In genomic region chr14:55133416-55133815, GRCh38 we compare ENCODE assay signal across 9 cellular contexts. TPM values are rescaled to one million over a fixed set of nuclear protein-coding genes. Genes with fewer than 3 reads are reported as not detected.
DNase-seq lines count a peak whose midpoint lies in the region; TF ChIP-seq lines count a peak whose summit lies in the region.
"Had no signal": no experiment of that assay in that cellular context is flagged by ENCODE, and none has a peak within 500 bp of the region (broad histone marks: within the 10 kb centered on the region; RNA-seq: fewer than 3 reads in every experiment).

No MANE protein-coding gene starts in this region.

- H3K9ac ChIP-seq in rectal smooth muscle tissue (ENCODE audit: low read length), result no peak overlapping the region

- peaks cover 22% of the 10 kb centered on the region for H3K4me1 ChIP-seq in rectal smooth muscle tissue (ENCODE audit: control insufficient read depth, insufficient read depth, low read length)
- H3K4me1 ChIP-seq in effector memory CD4-positive, alpha-beta T cell (ENCODE audit: control insufficient read depth, insufficient read depth, low read length, poor library complexity, severe bottlenecking), result peaks cover 3% of the 10 kb centered on the region
- H3K4me1 ChIP-seq: prostate gland had no signal

- H3K27me3 ChIP-seq in rectal smooth muscle tissue (ENCODE audit: control insufficient read depth, insufficient read depth, low read length), result no peaks in the 10 kb centered on the region
- peaks cover 3% of the 10 kb centered on the region for H3K27me3 ChIP-seq in effector memory CD4-positive, alpha-beta T cell (replicated peaks; ENCODE audit: control insufficient read depth, insufficient read depth, low read length, poor library complexity, severe bottlenecking)

- TF ChIP-seq CTCF in epithelial cell of proximal tubule (conservative IDR thresholded peaks at IDR 0.05; ENCODE audit: low read depth, low read length), result peak; percentile 42

- peak overlapping the region; percentile 21 for H3K27ac ChIP-seq in rectal smooth muscle tissue (ENCODE audit: low read depth, low read length)
- no peak overlapping the region for H3K27ac ChIP-seq in effector memory CD4-positive, alpha-beta T cell (ENCODE audit: insufficient read depth, low read length, poor library complexity, severe bottlenecking)
- H3K27ac ChIP-seq: prostate gland had no signal

- H3K36me3 ChIP-seq in rectal smooth muscle tissue (ENCODE audit: control insufficient read depth, insufficient read depth, low read length), result no peaks in the 10 kb centered on the region
- H3K36me3 ChIP-seq in effector memory CD4-positive, alpha-beta T cell (ENCODE audit: control insufficient read depth, insufficient read depth, low read length), result no peaks in the 10 kb centered on the region
- H3K36me3 ChIP-seq: prostate gland had no signal

- DNase-seq in ELR (ENCODE audit: low read depth) (peak; percentile 69), NCI-H69 (lab: John Stamatoyannopoulos, UW) (peak; percentile 11), epithelial cell of proximal tubule (ENCODE audit: low read depth) (no peak), HuH-7.5 (ENCODE audit: low spot score) (no peak), NCI-H1436 treated with DMSO at 0.1 percent for 48 hours (lab: John Stamatoyannopoulos, UW) (no peak)
- no peak for DNase-seq in activated CD4-positive, CD25-positive, alpha-beta regulatory T cell (lab: John Stamatoyannopoulos, UW)
- no peak for DNase-seq in effector memory CD4-positive, alpha-beta T cell

- H3K4me3 ChIP-seq in epithelial cell of proximal tubule (ENCODE audit: low read depth, low read length) (no peak overlapping the region), rectal smooth muscle tissue (ENCODE audit: low read length) (no peak overlapping the region)
- no peak overlapping the region for H3K4me3 ChIP-seq in effector memory CD4-positive, alpha-beta T cell (ENCODE audit: insufficient read depth, low read depth, low read length, poor library complexity, severe bottlenecking)
- H3K4me3 ChIP-seq: prostate gland had no signal

- no peaks in the 10 kb centered on the region for H3K9me3 ChIP-seq in effector memory CD4-positive, alpha-beta T cell (ENCODE audit: control insufficient read depth, low read length)
- H3K9me3 ChIP-seq: prostate gland had no signal

RNA-seq across cellular contexts. Expression of gene LGALS3, which starts 4.4 kb away (rescaled TPM):
- 70.4 and 72.6 TPM in 2 replicates for total RNA-seq in epithelial cell of proximal tubule

RNA-seq across cellular contexts. Expression of gene DLGAP5, which starts 58.0 kb away (rescaled TPM):
- 58.4 and 68.8 TPM in 2 replicates for total RNA-seq in epithelial cell of proximal tubule

Comparison
In these comparisons a context has a peak if more than half of its experiments do, and no peak if none do; other contexts are left out.
1. DNase-seq: peak in ELR (single experiment) and NCI-H69 (single experiment); none in epithelial cell of proximal tubule (single experiment), activated CD4-positive, CD25-positive, alpha-beta regulatory T cell (0 of 4), HuH-7.5 (single experiment), effector memory CD4-positive, alpha-beta T cell (0 of 3) and NCI-H1436 treated with DMSO at 0.1 percent for 48 hours (single experiment).